1 cellular context compared by ENCODE assay signal in genomic region chr20:34389206-34389953, GRCh38.
TF ChIP-seq lines count a peak whose summit lies in the region.

No MANE protein-coding gene starts in this region.

TF ChIP-seq in SK-N-SH treated with all-trans-retinoic acid at 6 μM for 48 hours, 23 proteins besides CTCF, POLR2A, EP300 and RAD21 (continued from another document):
- TF ChIP-seq, protein P1, sequence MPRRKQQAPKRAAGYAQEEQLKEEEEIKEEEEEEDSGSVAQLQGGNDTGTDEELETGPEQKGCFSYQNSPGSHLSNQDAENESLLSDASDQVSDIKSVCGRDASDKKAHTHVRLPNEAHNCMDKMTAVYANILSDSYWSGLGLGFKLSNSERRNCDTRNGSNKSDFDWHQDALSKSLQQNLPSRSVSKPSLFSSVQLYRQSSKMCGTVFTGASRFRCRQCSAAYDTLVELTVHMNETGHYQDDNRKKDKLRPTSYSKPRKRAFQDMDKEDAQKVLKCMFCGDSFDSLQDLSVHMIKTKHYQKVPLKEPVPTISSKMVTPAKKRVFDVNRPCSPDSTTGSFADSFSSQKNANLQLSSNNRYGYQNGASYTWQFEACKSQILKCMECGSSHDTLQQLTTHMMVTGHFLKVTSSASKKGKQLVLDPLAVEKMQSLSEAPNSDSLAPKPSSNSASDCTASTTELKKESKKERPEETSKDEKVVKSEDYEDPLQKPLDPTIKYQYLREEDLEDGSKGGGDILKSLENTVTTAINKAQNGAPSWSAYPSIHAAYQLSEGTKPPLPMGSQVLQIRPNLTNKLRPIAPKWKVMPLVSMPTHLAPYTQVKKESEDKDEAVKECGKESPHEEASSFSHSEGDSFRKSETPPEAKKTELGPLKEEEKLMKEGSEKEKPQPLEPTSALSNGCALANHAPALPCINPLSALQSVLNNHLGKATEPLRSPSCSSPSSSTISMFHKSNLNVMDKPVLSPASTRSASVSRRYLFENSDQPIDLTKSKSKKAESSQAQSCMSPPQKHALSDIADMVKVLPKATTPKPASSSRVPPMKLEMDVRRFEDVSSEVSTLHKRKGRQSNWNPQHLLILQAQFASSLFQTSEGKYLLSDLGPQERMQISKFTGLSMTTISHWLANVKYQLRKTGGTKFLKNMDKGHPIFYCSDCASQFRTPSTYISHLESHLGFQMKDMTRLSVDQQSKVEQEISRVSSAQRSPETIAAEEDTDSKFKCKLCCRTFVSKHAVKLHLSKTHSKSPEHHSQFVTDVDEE (CRISPR knock-in tag; IDR thresholded peaks at IDR 0.05) = no peak
- TF ChIP-seq BACH2 (CRISPR knock-in tag; IDR thresholded peaks at IDR 0.05; ENCODE audit: borderline replicate concordance) (no peak), PATZ1 (CRISPR knock-in tag; IDR thresholded peaks at IDR 0.05; ENCODE audit: borderline replicate concordance) (no peak), TOX (CRISPR knock-in tag; IDR thresholded peaks at IDR 0.05; ENCODE audit: borderline replicate concordance) (no peak), CSDC2 (CRISPR knock-in tag; IDR thresholded peaks at IDR 0.05) (no peak), ZFP30 (CRISPR knock-in tag; IDR thresholded peaks at IDR 0.05) (no peak), OSR1 (CRISPR knock-in tag; IDR thresholded peaks at IDR 0.05) (no peak), TCF4 (CRISPR knock-in tag; IDR thresholded peaks at IDR 0.05; ENCODE audit: borderline replicate concordance) (no peak), ZC3H10 (CRISPR knock-in tag; IDR thresholded peaks at IDR 0.05) (no peak), ZNF565 (CRISPR knock-in tag; conservative IDR thresholded peaks at IDR 0.05; ENCODE audit: low read depth) (no peak), ISL1 (CRISPR knock-in tag; IDR thresholded peaks at IDR 0.05) (no peak), ARNTL (CRISPR knock-in tag; IDR thresholded peaks at IDR 0.05; ENCODE audit: borderline replicate concordance, low read depth) (no peak), ESRRG (CRISPR knock-in tag; IDR thresholded peaks at IDR 0.05) (no peak), ZNF8 (CRISPR knock-in tag; IDR thresholded peaks at IDR 0.05) (no peak)
